Comparison of ENCODE assay signal across 10 cellular contexts in the genomic region with DNA sequence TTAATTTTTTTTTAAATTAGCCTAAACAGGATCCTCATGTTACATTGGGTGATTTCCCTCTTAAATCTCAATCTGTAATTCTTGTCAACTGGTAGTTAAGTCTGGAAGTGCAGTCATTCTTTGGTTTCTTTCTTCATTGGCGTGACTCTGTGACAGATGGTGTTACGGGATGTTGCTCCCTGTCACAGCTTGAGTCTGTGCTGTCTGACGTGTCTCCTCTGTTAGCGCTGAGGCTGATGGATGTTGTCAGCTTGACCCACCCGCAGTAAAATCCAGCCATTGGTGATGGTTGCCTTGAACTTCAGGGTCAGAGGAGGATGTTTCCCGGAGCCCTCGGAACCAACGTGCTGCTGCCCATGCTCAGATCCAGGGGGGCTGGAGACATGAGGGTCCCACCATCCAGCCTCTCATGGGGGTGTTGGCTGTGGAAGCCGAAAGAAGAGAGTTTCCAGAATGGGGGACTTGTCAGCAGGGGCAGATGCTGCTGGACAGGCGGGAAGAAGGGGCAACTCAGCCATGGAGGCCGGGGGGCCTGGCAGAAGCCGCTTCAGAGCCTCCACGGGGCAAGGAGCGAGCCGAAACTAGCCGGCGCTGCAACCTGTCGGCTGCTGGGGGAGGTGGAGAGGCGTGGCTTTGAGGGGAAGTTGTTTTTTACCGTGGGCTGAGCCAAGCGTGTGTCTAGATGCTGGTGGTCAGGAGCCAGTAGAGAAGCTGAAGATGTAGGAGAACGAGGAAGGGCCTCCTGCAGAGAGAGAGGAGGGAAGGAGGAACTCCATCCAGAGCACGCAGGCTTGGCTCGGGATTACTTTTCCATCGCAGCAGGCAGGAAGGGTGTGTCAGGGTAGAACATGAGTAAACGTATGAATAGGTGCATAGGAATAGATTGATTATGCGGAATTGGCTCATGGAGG. TPM values are rescaled to one million over a fixed set of nuclear protein-coding genes. Genes with fewer than 3 reads are reported as not detected.
DNase-seq lines count a peak whose midpoint lies in the region; ATAC-seq and TF ChIP-seq lines count a peak whose summit lies in the region.
"Had no signal": no experiment of that assay in that cellular context is flagged by ENCODE, and none has a peak within 500 bp of the region (broad histone marks: within the 10 kb centered on the region; RNA-seq: fewer than 3 reads in every experiment).

No MANE protein-coding gene starts in this region.

- H3K27me3 ChIP-seq in GM23338 (ENCODE audit: insufficient read depth) (no peaks in the 10 kb centered on the region), esophagus squamous epithelium (no peaks in the 10 kb centered on the region)

- whole genome bisulfite sequencing in esophagus squamous epithelium, 2 donors = 28 to 59% methylated on average over 20 to 24 of the region's 27 CpGs

- H3K4me1 Mint-ChIP-seq in GM23338 = peaks cover 25% of the 10 kb centered on the region

- no peaks in the 10 kb centered on the region for H3K9me3 Mint-ChIP-seq in GM23338
- H3K9me3 Mint-ChIP-seq: T-helper 2 cell treated with Interferon-gamma antibody and Interleukin-4, amounts not matched to agents 5 μg/mL and 100 μg/mL, for 36 hours had no signal

- no peak for ATAC-seq in GM23338
- no peak for ATAC-seq in HG02938 (IDR thresholded peaks at IDR 0.05; ENCODE audit: unreplicated experiment)
- ATAC-seq in GM21619 (IDR thresholded peaks at IDR 0.05; ENCODE audit: unreplicated experiment) = no peak
- ATAC-seq in GM18858 (IDR thresholded peaks at IDR 0.05; ENCODE audit: unreplicated experiment) = no peak

- TF ChIP-seq POLR2A in esophagus squamous epithelium (IDR thresholded peaks at IDR 0.05) = no peak

- peaks cover 6% of the 10 kb centered on the region for H3K27me3 Mint-ChIP-seq in GM23338 (ENCODE audit: insufficient read depth, low read depth, poor library complexity)

- H3K27ac Mint-ChIP-seq in GM23338 = no peak overlapping the region
- H3K27ac Mint-ChIP-seq: T-helper 2 cell treated with Interferon-gamma antibody and Interleukin-4, amounts not matched to agents 5 μg/mL and 100 μg/mL, for 36 hours had no signal

- TF ChIP-seq CTCF in GM23338 (conservative IDR thresholded peaks at IDR 0.05; ENCODE audit: low read depth in 2 of 2) (no peak), esophagus squamous epithelium (IDR thresholded peaks at IDR 0.05) (no peak)

- no peaks in the 10 kb centered on the region for H3F3A ChIP-seq in GM23338 (replicated peaks; ENCODE audit: low read depth)

- H3K4me1 ChIP-seq in GM23338 (ENCODE audit: insufficient read depth) (peaks cover 9% of the 10 kb centered on the region; the same call in 1 of the 2 replicates), esophagus squamous epithelium (peaks cover 33 to 80% (median 54%) of the 10 kb centered on the region in 3 donors)

- no peak overlapping the region for H3K4me3 Mint-ChIP-seq in GM23338
- H3K4me3 Mint-ChIP-seq: T-helper 2 cell treated with Interferon-gamma antibody and Interleukin-4, amounts not matched to agents 5 μg/mL and 100 μg/mL, for 36 hours had no signal

- H3K79me2 ChIP-seq in GM23338 (replicated peaks; ENCODE audit: insufficient read depth) = peaks cover 88% of the 10 kb centered on the region

- H3K27ac ChIP-seq in GM23338 (ENCODE audit: low read depth) (peak overlapping the region; percentile 61; the same call in 1 of the 2 replicates), esophagus squamous epithelium (peak overlapping the region; percentile 76 to 96 (median 89))

- no peak overlapping the region for H3K4me3 ChIP-seq in GM23338
- H3K4me3 ChIP-seq in esophagus squamous epithelium = peak overlapping the region in 1 of 4 donors; percentile 23

- intact Hi-C loops in esophagus squamous epithelium (cut with DNase I) = no loop called here

- peaks cover 45% of the 10 kb centered on the region for H3K36me3 Mint-ChIP-seq in GM23338 (ENCODE audit: low read depth)

- H4K20me1 ChIP-seq in GM23338 (replicated peaks; ENCODE audit: insufficient read depth) = peaks cover 59% of the 10 kb centered on the region

- peaks cover 6% of the 10 kb centered on the region; the same call in 1 of the 2 replicates for H3K36me3 ChIP-seq in GM23338 (ENCODE audit: insufficient read depth)
- peaks cover 6 to 50% (median 7%) of the 10 kb centered on the region in 3 donors for H3K36me3 ChIP-seq in esophagus squamous epithelium

- no peak overlapping the region for H2AFZ ChIP-seq in GM23338

- H3K9me2 ChIP-seq in GM23338 (ENCODE audit: insufficient read depth) = no peaks in the 10 kb centered on the region

- H3K4me2 ChIP-seq in GM23338 = no peak overlapping the region

- no peak for DNase-seq in GM23338 (ENCODE audit: low spot score)
- peak; percentile 69 for DNase-seq in NOMO-1 treated with dmso at 0.1 percent for 144 hours (lab: John Stamatoyannopoulos, UW; ENCODE audit: unreplicated experiment)
- DNase-seq in esophagus squamous epithelium (lab: John Stamatoyannopoulos, UW) = no peak
- peak; percentile 59 for DNase-seq in retina
- DNase-seq in GDM1 (lab: John Stamatoyannopoulos, UW) = no peak
- DNase-seq: NCI-H1048 had no signal

- no peaks in the 10 kb centered on the region for H3K9me3 ChIP-seq in esophagus squamous epithelium

TF ChIP-seq in GM23338, 12 proteins besides CTCF, POLR2A, EP300 and RAD21 (continues in another document):
- TF ChIP-seq, protein P1, sequence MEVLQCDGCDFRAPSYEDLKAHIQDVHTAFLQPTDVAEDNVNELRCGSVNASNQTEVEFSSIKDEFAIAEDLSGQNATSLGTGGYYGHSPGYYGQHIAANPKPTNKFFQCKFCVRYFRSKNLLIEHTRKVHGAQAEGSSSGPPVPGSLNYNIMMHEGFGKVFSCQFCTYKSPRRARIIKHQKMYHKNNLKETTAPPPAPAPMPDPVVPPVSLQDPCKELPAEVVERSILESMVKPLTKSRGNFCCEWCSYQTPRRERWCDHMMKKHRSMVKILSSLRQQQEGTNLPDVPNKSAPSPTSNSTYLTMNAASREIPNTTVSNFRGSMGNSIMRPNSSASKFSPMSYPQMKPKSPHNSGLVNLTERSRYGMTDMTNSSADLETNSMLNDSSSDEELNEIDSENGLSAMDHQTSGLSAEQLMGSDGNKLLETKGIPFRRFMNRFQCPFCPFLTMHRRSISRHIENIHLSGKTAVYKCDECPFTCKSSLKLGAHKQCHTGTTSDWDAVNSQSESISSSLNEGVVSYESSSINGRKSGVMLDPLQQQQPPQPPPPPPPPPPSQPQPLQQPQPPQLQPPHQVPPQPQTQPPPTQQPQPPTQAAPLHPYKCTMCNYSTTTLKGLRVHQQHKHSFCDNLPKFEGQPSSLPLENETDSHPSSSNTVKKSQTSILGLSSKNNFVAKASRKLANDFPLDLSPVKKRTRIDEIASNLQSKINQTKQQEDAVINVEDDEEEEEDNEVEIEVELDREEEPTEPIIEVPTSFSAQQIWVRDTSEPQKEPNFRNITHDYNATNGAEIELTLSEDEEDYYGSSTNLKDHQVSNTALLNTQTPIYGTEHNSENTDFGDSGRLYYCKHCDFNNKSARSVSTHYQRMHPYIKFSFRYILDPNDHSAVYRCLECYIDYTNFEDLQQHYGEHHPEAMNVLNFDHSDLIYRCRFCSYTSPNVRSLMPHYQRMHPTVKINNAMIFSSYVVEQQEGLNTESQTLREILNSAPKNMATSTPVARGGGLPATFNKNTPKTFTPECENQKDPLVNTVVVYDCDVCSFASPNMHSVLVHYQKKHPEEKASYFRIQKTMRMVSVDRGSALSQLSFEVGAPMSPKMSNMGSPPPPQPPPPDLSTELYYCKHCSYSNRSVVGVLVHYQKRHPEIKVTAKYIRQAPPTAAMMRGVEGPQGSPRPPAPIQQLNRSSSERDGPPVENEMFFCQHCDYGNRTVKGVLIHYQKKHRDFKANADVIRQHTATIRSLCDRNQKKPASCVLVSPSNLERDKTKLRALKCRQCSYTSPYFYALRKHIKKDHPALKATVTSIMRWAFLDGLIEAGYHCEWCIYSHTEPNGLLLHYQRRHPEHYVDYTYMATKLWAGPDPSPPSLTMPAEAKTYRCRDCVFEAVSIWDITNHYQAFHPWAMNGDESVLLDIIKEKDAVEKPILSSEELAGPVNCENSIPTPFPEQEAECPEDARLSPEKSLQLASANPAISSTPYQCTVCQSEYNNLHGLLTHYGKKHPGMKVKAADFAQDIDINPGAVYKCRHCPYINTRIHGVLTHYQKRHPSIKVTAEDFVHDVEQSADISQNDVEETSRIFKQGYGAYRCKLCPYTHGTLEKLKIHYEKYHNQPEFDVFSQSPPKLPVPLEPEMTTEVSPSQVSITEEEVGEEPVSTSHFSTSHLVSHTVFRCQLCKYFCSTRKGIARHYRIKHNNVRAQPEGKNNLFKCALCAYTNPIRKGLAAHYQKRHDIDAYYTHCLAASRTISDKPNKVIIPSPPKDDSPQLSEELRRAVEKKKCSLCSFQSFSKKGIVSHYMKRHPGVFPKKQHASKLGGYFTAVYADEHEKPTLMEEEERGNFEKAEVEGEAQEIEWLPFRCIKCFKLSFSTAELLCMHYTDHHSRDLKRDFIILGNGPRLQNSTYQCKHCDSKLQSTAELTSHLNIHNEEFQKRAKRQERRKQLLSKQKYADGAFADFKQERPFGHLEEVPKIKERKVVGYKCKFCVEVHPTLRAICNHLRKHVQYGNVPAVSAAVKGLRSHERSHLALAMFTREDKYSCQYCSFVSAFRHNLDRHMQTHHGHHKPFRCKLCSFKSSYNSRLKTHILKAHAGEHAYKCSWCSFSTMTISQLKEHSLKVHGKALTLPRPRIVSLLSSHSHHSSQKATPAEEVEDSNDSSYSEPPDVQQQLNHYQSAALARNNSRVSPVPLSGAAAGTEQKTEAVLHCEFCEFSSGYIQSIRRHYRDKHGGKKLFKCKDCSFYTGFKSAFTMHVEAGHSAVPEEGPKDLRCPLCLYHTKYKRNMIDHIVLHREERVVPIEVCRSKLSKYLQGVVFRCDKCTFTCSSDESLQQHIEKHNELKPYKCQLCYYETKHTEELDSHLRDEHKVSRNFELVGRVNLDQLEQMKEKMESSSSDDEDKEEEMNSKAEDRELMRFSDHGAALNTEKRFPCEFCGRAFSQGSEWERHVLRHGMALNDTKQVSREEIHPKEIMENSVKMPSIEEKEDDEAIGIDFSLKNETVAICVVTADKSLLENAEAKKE (CRISPR knock-in tag; IDR thresholded peaks at IDR 0.05) = no peak
- TF ChIP-seq JUNB (IDR thresholded peaks at IDR 0.05; ENCODE audit: unreplicated experiment) (no peak), CREB1 (CRISPR knock-in tag; IDR thresholded peaks at IDR 0.05; ENCODE audit: low read depth) (no peak), ZNF114 (CRISPR knock-in tag; IDR thresholded peaks at IDR 0.05) (no peak), EZH2 (IDR thresholded peaks at IDR 0.05; ENCODE audit: low read depth, unreplicated experiment) (no peak), STAT1 (IDR thresholded peaks at IDR 0.05; ENCODE audit: unreplicated experiment) (no peak), POLR2AphosphoS5 (IDR thresholded peaks at IDR 0.05; ENCODE audit: low read depth) (no peak), ZNF331 (CRISPR knock-in tag; IDR thresholded peaks at IDR 0.05; ENCODE audit: low read depth) (no peak)

RNA-seq across cellular contexts. Expression of gene SUN1, which starts 3.5 kb away (rescaled TPM):
- total RNA-seq in GM23338 (2014; rRNA removed; shearing (Covaris generic)) = 143 and 145 TPM in 2 replicates
- polyA plus RNA-seq in GM23338 (2016; fragmentation: Nextera tagmentation; extraction: Ambion mirVana) = 57.9 and 63.3 TPM in 2 replicates
- 100 to 1,000 TPM in 3 of 4 donors, 10 to 100 TPM in 1; 78.0 to 113 (median 105) TPM for total RNA-seq in esophagus squamous epithelium

RNA-seq across cellular contexts. Expression of gene GET4, which starts 40.6 kb away (rescaled TPM):
- total RNA-seq in GM23338 (2014; rRNA removed; shearing (Covaris generic)) = 55.0 and 79.1 TPM in 2 replicates
- 48.0 and 54.5 TPM in 2 replicates for polyA plus RNA-seq in GM23338 (2016; fragmentation: Nextera tagmentation; extraction: Ambion mirVana)
- total RNA-seq in esophagus squamous epithelium = 10 to 100 TPM; 22.3 to 29.6 (median 27.8) TPM

Comparison
In these comparisons a context has a peak if more than half of its experiments do, and no peak if none do; other contexts are left out.
1. DNase-seq: peak in NOMO-1 treated with dmso at 0.1 percent for 144 hours (single experiment) and retina (single experiment); none in GM23338 (single experiment), esophagus squamous epithelium (single experiment) and GDM1 (single experiment).